In genomic region chr3:13352621-13353131, GRCh38 we compare ENCODE assay signal across 10 cellular contexts.
DNase-seq lines count a peak whose midpoint lies in the region; ATAC-seq and TF ChIP-seq lines count a peak whose summit lies in the region.
"Had no signal": no experiment of that assay in that cellular context is flagged by ENCODE, and none has a peak within 500 bp of the region (broad histone marks: within the 10 kb centered on the region; RNA-seq: fewer than 3 reads in every experiment).

No MANE protein-coding gene starts in this region.

- intact Hi-C loops in activated CD4-positive, alpha-beta memory T cell treated with anti-CD3 and anti-CD28 coated beads for 36 hours (cut with micrococcal nuclease): no loop called here

- H3K9me3 Mint-ChIP-seq in activated CD4-positive, alpha-beta memory T cell treated with anti-CD3 and anti-CD28 coated beads for 36 hours: no peaks in the 10 kb centered on the region
- H3K9me3 Mint-ChIP-seq: GM23338 had no signal

- H3K9me3 ChIP-seq in HEK293 (ENCODE audit: control insufficient read depth, insufficient read depth, low read depth, low read length): no peaks in the 10 kb centered on the region
- H3K9me3 ChIP-seq in tibial nerve: no peaks in the 10 kb centered on the region

- H3K36me3 Mint-ChIP-seq in activated CD4-positive, alpha-beta memory T cell treated with anti-CD3 and anti-CD28 coated beads for 36 hours: peaks cover 64% of the 10 kb centered on the region

- ATAC-seq in GM18498 (IDR thresholded peaks at IDR 0.05; ENCODE audit: unreplicated experiment): no peak
- ATAC-seq: GM23338 had no signal

- H3K27ac Mint-ChIP-seq in activated CD4-positive, alpha-beta memory T cell treated with anti-CD3 and anti-CD28 coated beads for 36 hours: peak overlapping the region; percentile 74
- H3K27ac Mint-ChIP-seq: GM23338 had no signal

- CTCF ChIA-PET in HEK293 (lab: Yijun Ruan, JAX): interaction anchor here (0.6 kb wide), 1 partner anchor 20 kb away, joined by 3 read pairs; no protein-coding TSS in a partner anchor
- CTCF ChIA-PET in activated CD4-positive, alpha-beta memory T cell treated with anti-CD3 and anti-CD28 coated beads for 36 hours (lab: Charles Lee): no interaction called here

- TF ChIP-seq CTCF in HEK293 (tag by site-specific recombination; IDR thresholded peaks at IDR 0.05) (no peak), tibial nerve (IDR thresholded peaks at IDR 0.05) (no peak)

- TF ChIP-seq EP300 in tibial nerve (IDR thresholded peaks at IDR 0.05): no peak

- H3K27me3 Mint-ChIP-seq in activated CD4-positive, alpha-beta memory T cell treated with anti-CD3 and anti-CD28 coated beads for 36 hours: no peaks in the 10 kb centered on the region

- no peaks in the 10 kb centered on the region for H3K27me3 ChIP-seq in tibial nerve

- H3K4me3 ChIP-seq in HEK293 (ENCODE audit: low read depth, low read length) (no peak overlapping the region), tibial nerve (no peak overlapping the region)
- H3K4me3 ChIP-seq: GM23338 had no signal

- H3K4me1 ChIP-seq in HEK293 (ENCODE audit: control insufficient read depth, insufficient read depth, low read length): no peaks in the 10 kb centered on the region
- peaks cover 0 to 11% (median 0%) of the 10 kb centered on the region in 4 donors for H3K4me1 ChIP-seq in tibial nerve

- no peak overlapping the region for H3K4me3 Mint-ChIP-seq in activated CD4-positive, alpha-beta memory T cell treated with anti-CD3 and anti-CD28 coated beads for 36 hours
- H3K4me3 Mint-ChIP-seq: GM23338 had no signal

- peak; percentile 36 for DNase-seq in AG08395 (ENCODE audit: low spot score)
- peak; percentile 57 for DNase-seq in activated CD4-positive, alpha-beta memory T cell treated with anti-CD3 and anti-CD28 coated beads for 36 hours
- DNase-seq in kidney glomerular epithelial cell (lab: John Stamatoyannopoulos, UW): peak; percentile 5
- no peak for DNase-seq in retina
- DNase-seq in stimulated activated naive CD4-positive, alpha-beta T cell treated with Interleukin-2 at 50 U/mL for 16 hours (lab: John Stamatoyannopoulos, UW): no peak
- DNase-seq in tibial nerve (ENCODE audit: low spot score in 2 of 2): no peak
- DNase-seq: NCI-H2107 had no signal

- POLR2A ChIA-PET in HEK293 (lab: Yijun Ruan, JAX): no interaction called here
- POLR2A ChIA-PET in activated CD4-positive, alpha-beta memory T cell treated with anti-CD3 and anti-CD28 coated beads for 36 hours (lab: Charles Lee): no interaction called here

- H3K27ac ChIP-seq in HEK293 (ENCODE audit: extremely low read depth, low read depth, low read length) (no peak overlapping the region), tibial nerve (no peak overlapping the region)

- peaks cover 55% of the 10 kb centered on the region for H3K4me1 Mint-ChIP-seq in activated CD4-positive, alpha-beta memory T cell treated with anti-CD3 and anti-CD28 coated beads for 36 hours (ENCODE audit: low read depth)

- no peak for TF ChIP-seq POLR2A in tibial nerve (IDR thresholded peaks at IDR 0.05)

- H3K36me3 ChIP-seq in HEK293 (ENCODE audit: control insufficient read depth in 2 of 2, insufficient read depth in 1 of 2, low read length in 2 of 2): peaks cover 20 to 92% of the 10 kb centered on the region in 2 experiments
- H3K36me3 ChIP-seq in tibial nerve: peaks cover 0 to 53% (median 0%) of the 10 kb centered on the region in 3 donors

- WGBS in tibial nerve, 2 donors: 70 to 90% methylated on average over 4 to 7 of the region's 7 CpGs

TF ChIP-seq in HEK293, 187 proteins besides CTCF, POLR2A, EP300 and RAD21:
- peak; percentile 41; the same call in 1 of the 2 replicates for TF ChIP-seq GLIS2 (tag by site-specific recombination; IDR thresholded peaks at IDR 0.05)
- no peak for TF ChIP-seq ZNF133 (tag by site-specific recombination; IDR thresholded peaks at IDR 0.05)

Comparison
In these comparisons a context has a peak if more than half of its experiments do, and no peak if none do; other contexts are left out.
1. DNase-seq: peak in AG08395 (single experiment), activated CD4-positive, alpha-beta memory T cell treated with anti-CD3 and anti-CD28 coated beads for 36 hours (single experiment) and kidney glomerular epithelial cell (single experiment); none in retina (single experiment), stimulated activated naive CD4-positive, alpha-beta T cell treated with Interleukin-2 at 50 U/mL for 16 hours (single experiment) and tibial nerve (0 of 2).